In genomic region chr1:39213511-39214002, GRCh38 we compare ENCODE assay signal across 8 cellular contexts. TPM values are rescaled to one million over a fixed set of nuclear protein-coding genes. Genes with fewer than 3 reads are reported as not detected.
DNase-seq lines count a peak whose midpoint lies in the region; ATAC-seq and TF ChIP-seq lines count a peak whose summit lies in the region.

No MANE protein-coding gene starts in this region.

- H3K9me3 ChIP-seq in BLaER1 (peaks cover 14% of the 10 kb centered on the region), OCI-LY1 (ENCODE audit: low read length) (no peaks in the 10 kb centered on the region), endodermal cell (ENCODE audit: control insufficient read depth, low read length) (no peaks in the 10 kb centered on the region), osteoblast (ENCODE audit: low read depth, low read length) (no peaks in the 10 kb centered on the region)

- no peaks in the 10 kb centered on the region for H3K27me3 ChIP-seq in BLaER1
- H3K27me3 ChIP-seq in OCI-LY1 (ENCODE audit: insufficient read depth, low read length), result no peaks in the 10 kb centered on the region
- H3K27me3 ChIP-seq in endodermal cell (ENCODE audit: control insufficient read depth, insufficient read depth, low read length, poor library complexity, severe bottlenecking), result no peaks in the 10 kb centered on the region
- H3K27me3 ChIP-seq in osteoblast (ENCODE audit: insufficient read depth, low read length), result no peaks in the 10 kb centered on the region

- no peak overlapping the region for H3K4me3 ChIP-seq in BLaER1
- no peak overlapping the region for H3K4me3 ChIP-seq in OCI-LY1 (ENCODE audit: low read depth, low read length, poor library complexity, severe bottlenecking)
- peak overlapping the region; percentile 10 for H3K4me3 ChIP-seq in endodermal cell (ENCODE audit: low read length)
- H3K4me3 ChIP-seq in osteoblast (ENCODE audit: insufficient read depth, low read length), result no peak overlapping the region

- no peaks in the 10 kb centered on the region for H3K27me3 Mint-ChIP-seq in endodermal cell (ENCODE audit: insufficient read depth)

- H3K9ac ChIP-seq in BLaER1, result peak overlapping the region; percentile 42
- H3K9ac ChIP-seq in OCI-LY1 (ENCODE audit: low read length), result no peak overlapping the region
- no peak overlapping the region for H3K9ac ChIP-seq in endodermal cell (ENCODE audit: extremely low read depth, low read length, poor library complexity, severe bottlenecking)

- peaks cover 5% of the 10 kb centered on the region; the same call in 1 of the 2 replicates for H3F3A ChIP-seq in OCI-LY1 (ENCODE audit: insufficient read depth, low read length)

- H3K36me3 ChIP-seq in BLaER1, result peaks cover 20% of the 10 kb centered on the region; the same call in 1 of the 2 replicates
- H3K36me3 ChIP-seq in OCI-LY1 (ENCODE audit: insufficient read depth, low read length), result no peaks in the 10 kb centered on the region
- H3K36me3 ChIP-seq in endodermal cell (ENCODE audit: control insufficient read depth, insufficient read depth, low read length), result no peaks in the 10 kb centered on the region
- peaks cover 6% of the 10 kb centered on the region for H3K36me3 ChIP-seq in osteoblast (ENCODE audit: insufficient read depth, low read length)

- H2AFZ ChIP-seq in OCI-LY1 (ENCODE audit: low read length) (no peak overlapping the region), osteoblast (ENCODE audit: low read length) (no peak overlapping the region)

- DNase-seq in endodermal cell, result no peak
- peak; percentile 80 for DNase-seq in osteoblast (ENCODE audit: insufficient read length, low spot score, missing footprints)
- DNase-seq in NCI-H2029 (lab: John Stamatoyannopoulos, UW), result no peak
- DNase-seq in SKM-1 (lab: John Stamatoyannopoulos, UW; ENCODE audit: unreplicated experiment), result no peak
- no peak for DNase-seq in stimulated activated CD4-positive, alpha-beta T cell treated with anti-CD3 and anti-CD28 coated beads, Interleukin-15, amount 100 ng/mL, for 24 hours

- 71 to 83% methylated on average over 2 to 7 of the region's 7 CpGs for WGBS in endodermal cell (ENCODE audit: insufficient coverage in 1 of 2, insufficient read length in 1 of 2), 2 experiments

- H3K4me1 Mint-ChIP-seq in endodermal cell, result peaks cover 30% of the 10 kb centered on the region

- H3K36me3 Mint-ChIP-seq in endodermal cell (ENCODE audit: low read depth), result peaks cover 2% of the 10 kb centered on the region

- H3K4me1 ChIP-seq in BLaER1, result peaks cover 77% of the 10 kb centered on the region
- H3K4me1 ChIP-seq in OCI-LY1 (ENCODE audit: insufficient read depth, low read length, severe bottlenecking), result peaks cover 44% of the 10 kb centered on the region
- H3K4me1 ChIP-seq in endodermal cell (ENCODE audit: control insufficient read depth, insufficient read depth, low read length), result peaks cover 11% of the 10 kb centered on the region
- H3K4me1 ChIP-seq in osteoblast (ENCODE audit: insufficient read depth, low read length), result peaks cover 28% of the 10 kb centered on the region

- no peaks in the 10 kb centered on the region for H3K9me2 ChIP-seq in OCI-LY1 (ENCODE audit: low read depth, low read length)

- ATAC-seq in HG02642 (IDR thresholded peaks at IDR 0.05; ENCODE audit: poor library complexity, unreplicated experiment), result no peak

- TF ChIP-seq CTCF in OCI-LY1 (IDR thresholded peaks at IDR 0.05; ENCODE audit: low read length) (no peak), endodermal cell (conservative IDR thresholded peaks at IDR 0.05) (no peak), osteoblast (IDR thresholded peaks at IDR 0.05; ENCODE audit: extremely low read depth, low read depth, low read length) (no peak)

- H3K27ac ChIP-seq in BLaER1 (peak overlapping the region; percentile 72), OCI-LY1 (ENCODE audit: low read depth, low read length, poor library complexity, severe bottlenecking) (peak overlapping the region; percentile 91), endodermal cell (ENCODE audit: low read depth, low read length) (peak overlapping the region; percentile 15), osteoblast (ENCODE audit: low read depth, low read length) (peak overlapping the region; percentile 54)

- no peaks in the 10 kb centered on the region for H3K9me3 Mint-ChIP-seq in endodermal cell

- no peak overlapping the region for H3K4me3 Mint-ChIP-seq in endodermal cell

- H3K27ac Mint-ChIP-seq in endodermal cell, result peak overlapping the region; percentile 72

- H3K4me2 ChIP-seq in BLaER1 (peak overlapping the region; percentile 92), OCI-LY1 (ENCODE audit: low read length) (no peak overlapping the region), osteoblast (ENCODE audit: insufficient read depth, low read length) (peak overlapping the region; percentile 18)

- H3K79me2 ChIP-seq in OCI-LY1 (ENCODE audit: insufficient read depth, low read length), result peaks cover 18% of the 10 kb centered on the region
- peaks cover 79% of the 10 kb centered on the region for H3K79me2 ChIP-seq in osteoblast (ENCODE audit: insufficient read depth, low read length)

- H4K20me1 ChIP-seq in BLaER1 (peaks cover 44% of the 10 kb centered on the region), OCI-LY1 (ENCODE audit: insufficient read depth, low read length) (no peaks in the 10 kb centered on the region), osteoblast (ENCODE audit: insufficient read depth, low read length) (peaks cover 28% of the 10 kb centered on the region)

RNA-seq across cellular contexts. Expression of gene MACF1, which starts 9.1 kb away (rescaled TPM):
- total RNA-seq in endodermal cell (100 to 1,000 TPM; 214 to 251 TPM), osteoblast (377 and 424 TPM in 2 replicates)
- polyA plus RNA-seq in endodermal cell (2013, experiment 1 of 2), result 89.7 TPM
- 102 TPM for polyA plus RNA-seq in endodermal cell (2013, experiment 2 of 2)

Comparison
In these comparisons a context has a peak if more than half of its experiments do, and no peak if none do; other contexts are left out.
1. H3K27ac ChIP-seq: peak in every context shown above with its lines; median percentile 91 in OCI-LY1; 72 in BLaER1; 54 in osteoblast; 15 in endodermal cell.